Comparison of ENCODE assay signal across 27 cellular contexts in genomic region chr6:167124753-167125152, GRCh38. TPM values are rescaled to one million over a fixed set of nuclear protein-coding genes. Genes with fewer than 3 reads are reported as not detected.
"Had no signal": no experiment of that assay in that cellular context is flagged by ENCODE, and none has a peak within 500 bp of the region (broad histone marks: within the 10 kb centered on the region; RNA-seq: fewer than 3 reads in every experiment).

No MANE protein-coding gene starts in this region.

- H3K36me3 Mint-ChIP-seq: activated naive CD4-positive, alpha-beta T cell treated with anti-CD3 and anti-CD28 coated beads, Interleukin-2, amount 50 U/mL, for 72 hours had no signal

- H3K27ac Mint-ChIP-seq: activated naive CD4-positive, alpha-beta T cell treated with anti-CD3 and anti-CD28 coated beads, Interleukin-2, amount 50 U/mL, for 72 hours; progenitor cell of endocrine pancreas; T-helper 2 cell treated with Interferon-gamma antibody and Interleukin-4, amounts not matched to agents 5 μg/mL and 100 μg/mL, for 36 hours; WTC11 had no signal

- DNase-seq: activated CD4-positive, alpha-beta T cell treated with anti-CD3 and anti-CD28 coated beads for 4 hours; activated gamma-delta T cell treated with Interleukin-2 at 50 U/mL for 16 hours; adrenal gland; cerebellar nuclear complex; cortex of kidney; head of caudate nucleus; left lung; midbrain; small intestine; stimulated activated CD4-positive, alpha-beta T cell treated with anti-CD3 and anti-CD28 coated beads, Interleukin-4, amount 100 ng/mL, for 1 hour; SW 1271; thyroid gland had no signal

- ATAC-seq: activated naive CD4-positive, alpha-beta T cell treated with anti-CD3 and anti-CD28 coated beads, Interleukin-2, amount 50 U/mL, for 72 hours; left lung; WTC11 had no signal

- FAIRE-seq: astrocyte, bronchial epithelial cell, frontal cortex, small intestine, TTC549 had no signal

- H3K4me1 Mint-ChIP-seq: neural crest cell had no signal

- H3K9me3 Mint-ChIP-seq: activated naive CD4-positive, alpha-beta T cell treated with anti-CD3 and anti-CD28 coated beads, Interleukin-2, amount 50 U/mL, for 72 hours; neural crest cell; T-helper 2 cell treated with Interferon-gamma antibody and Interleukin-4, amounts not matched to agents 5 μg/mL and 100 μg/mL, for 36 hours had no signal

- H3K4me3 Mint-ChIP-seq: neural crest cell; T-helper 2 cell treated with Interferon-gamma antibody and Interleukin-4, amounts not matched to agents 5 μg/mL and 100 μg/mL, for 36 hours; WTC11 had no signal

- H3K27me3 Mint-ChIP-seq: progenitor cell of endocrine pancreas had no signal

RNA-seq across cellular contexts. Expression of gene CCR6, which starts 1.9 kb away (rescaled TPM):
- total RNA-seq: activated naive CD4-positive, alpha-beta T cell treated with anti-CD3 and anti-CD28 coated beads, Interleukin-2, amount 50 U/mL, for 72 hours; adrenal gland; astrocyte; bronchial epithelial cell; frontal cortex; kidney epithelial cell; lung microvascular endothelial cell; neural crest cell; osteoblast; progenitor cell of endocrine pancreas; ureter; WTC11 had no signal

RNA-seq across cellular contexts. Expression of gene GPR31, which starts 33.0 kb away (rescaled TPM):
- total RNA-seq: activated naive CD4-positive, alpha-beta T cell treated with anti-CD3 and anti-CD28 coated beads, Interleukin-2, amount 50 U/mL, for 72 hours; adrenal gland; astrocyte; bronchial epithelial cell; frontal cortex; kidney epithelial cell; left lung; lung microvascular endothelial cell; neural crest cell; osteoblast; progenitor cell of endocrine pancreas; right atrium auricular region; subcutaneous adipose tissue; thyroid gland; ureter; WTC11 had no signal
